ENCODE assay signal across 8 cellular contexts in genomic region chr4:34720563-34720962, GRCh38.
DNase-seq lines count a peak whose midpoint lies in the region; ATAC-seq, FAIRE-seq and TF ChIP-seq lines count a peak whose summit lies in the region.

No MANE protein-coding gene starts in this region.

- no peaks in the 10 kb centered on the region for H3K4me1 ChIP-seq in K562 (replicated peaks in 1 of 2; ENCODE audit: control insufficient read depth in 2 of 2, insufficient read depth in 2 of 2, low read length in 2 of 2)

- no peaks in the 10 kb centered on the region for H3K4me1 Mint-ChIP-seq in nephron progenitor cell

- H3K4me3 ChIP-seq in K562, result no peak overlapping the region

- no peaks in the 10 kb centered on the region for H3K36me3 Mint-ChIP-seq in nephron progenitor cell (ENCODE audit: low read depth)

- H3K4me3 Mint-ChIP-seq in nephron progenitor cell, result no peak overlapping the region

- TF ChIP-seq EP300 in K562 (IDR thresholded peaks at IDR 0.05; ENCODE audit: low read length), result no peak

- H3K27ac ChIP-seq in K562 (ENCODE audit: extremely low read depth, low read depth, low read length), result no peak overlapping the region

- no peaks in the 10 kb centered on the region for H3K9me1 ChIP-seq in K562 (ENCODE audit: control insufficient read depth, insufficient read depth, low read length)

- no peaks in the 10 kb centered on the region for H3K36me3 ChIP-seq in K562 (ENCODE audit: control insufficient read depth, insufficient read depth, low read length)

- H3K4me2 ChIP-seq in K562 (ENCODE audit: insufficient read depth, low read length), result no peak overlapping the region

- POLR2A ChIA-PET in K562 (lab: Yijun Ruan, JAX), result interaction anchor here (0.6 kb wide), 1 partner anchor 214 kb away, joined by 3 read pairs; no protein-coding TSS in a partner anchor

- no peaks in the 10 kb centered on the region for H4K20me1 ChIP-seq in K562 (replicated peaks; ENCODE audit: control insufficient read depth, insufficient read depth, low read length)

- H3K9me3 Mint-ChIP-seq in nephron progenitor cell, result no peaks in the 10 kb centered on the region

- no peak for FAIRE-seq in K562 (lab: Jason Lieb, UNC)

- in situ Hi-C loops in K562 (cut with MboI), result no loop called here

- H3K27me3 ChIP-seq in K562 (ENCODE audit: control insufficient read depth in 2 of 2, insufficient read depth in 2 of 2, low read length in 2 of 2), result no peaks in the 10 kb centered on the region

- WGBS in K562 (ENCODE audit: insufficient coverage, low coverage, missing lambda C conversion rate), result 0% methylated on average over 1 of the region's 1 CpG

- H3K9ac ChIP-seq in K562 (ENCODE audit: insufficient read depth in 1 of 2, low read depth in 2 of 2, low read length in 2 of 2), result no peak overlapping the region

- no peak overlapping the region for H2AFZ ChIP-seq in K562 (ENCODE audit: low read depth, low read length)

- ATAC-seq in K562 (no peak), GM18517 (IDR thresholded peaks at IDR 0.05; ENCODE audit: unreplicated experiment) (no peak), HG02588 (IDR thresholded peaks at IDR 0.05; ENCODE audit: unreplicated experiment) (no peak)

- intact Hi-C loops in K562 (cut with micrococcal nuclease), result no loop called here

- H3K27me3 Mint-ChIP-seq in nephron progenitor cell (ENCODE audit: low read depth, poor library complexity), result no peaks in the 10 kb centered on the region

- BruUV-seq in K562 (replicated peaks; lab: Mats Ljungman, UMichigan), result no TSS peak

- TF ChIP-seq CTCF in K562 (IDR thresholded peaks at IDR 0.05 in 2 of 3, conservative IDR thresholded peaks at IDR 0.05 in 1 of 3; ENCODE audit: insufficient read depth in 2 of 3, low read depth in 1 of 3, low read length in 3 of 3) (peak in 1 of 3 experiments; percentile 30; a peak in 2 of 6 replicates), nephron progenitor cell (IDR thresholded peaks at IDR 0.05) (peak; percentile 65)

- no peak for TF ChIP-seq POLR2A in K562 (conservative IDR thresholded peaks at IDR 0.05)

- peak; percentile 51 for DNase-seq in DMS 273 (lab: John Stamatoyannopoulos, UW; ENCODE audit: unreplicated experiment)
- no peak for DNase-seq in DMS 273 treated with DMSO at 0.1 percent for 48 hours (lab: John Stamatoyannopoulos, UW)
- DNase-seq in NCI-H1694 treated with DMSO at 0.1 percent for 48 hours (lab: John Stamatoyannopoulos, UW), result peak; percentile 49
- DNase-seq in K562 (ENCODE audit: extremely low read depth in 1 of 4, low spot score in 3 of 4), result peak in 1 of 4 experiments; percentile 11
- DNase-seq in nephron progenitor cell, result no peak
- DNase-seq in nucleus accumbens (lab: John Stamatoyannopoulos, UW), result no peak

- H3K9me3 ChIP-seq in K562 (replicated peaks; ENCODE audit: control insufficient read depth, insufficient read depth, low read depth, low read length), result no peaks in the 10 kb centered on the region

- peak; percentile 44 to 45; a peak in 3 of 4 replicates for TF ChIP-seq RAD21 in K562 (CRISPR knock-in tag; conservative IDR thresholded peaks at IDR 0.05 in 1 of 2, IDR thresholded peaks at IDR 0.05 in 1 of 2)

- no peaks in the 10 kb centered on the region for H3K79me2 ChIP-seq in K562 (ENCODE audit: control insufficient read depth, insufficient read depth, low read length)

- no peak overlapping the region for H3K27ac Mint-ChIP-seq in nephron progenitor cell

- CTCF ChIA-PET in K562 (lab: Yijun Ruan, JAX; ENCODE audit: low intra/inter-chr PET ratio), result no interaction called here

TF ChIP-seq in K562, 482 proteins besides CTCF, POLR2A, EP300 and RAD21:
- TF ChIP-seq TARDBP (IDR thresholded peaks at IDR 0.05) (no peak), RNF2 (IDR thresholded peaks at IDR 0.05) (no peak), SMARCC2 (IDR thresholded peaks at IDR 0.05; ENCODE audit: low read depth) (no peak), LEF1 (IDR thresholded peaks at IDR 0.05) (no peak), SMARCA4 (IDR thresholded peaks at IDR 0.05) (no peak)

Comparison
In these comparisons a context has a peak if more than half of its experiments do, and no peak if none do; other contexts are left out.
1. DNase-seq: peak in DMS 273 (single experiment) and NCI-H1694 treated with DMSO at 0.1 percent for 48 hours (single experiment); none in DMS 273 treated with DMSO at 0.1 percent for 48 hours (single experiment), nephron progenitor cell (single experiment) and nucleus accumbens (0 of 56).